ENCODE assay signal across 15 cellular contexts in genomic region chr20:7912551-7912950, GRCh38. TPM values are rescaled to one million over a fixed set of nuclear protein-coding genes. Genes with fewer than 3 reads are reported as not detected.
DNase-seq lines count a peak whose midpoint lies in the region; ATAC-seq and TF ChIP-seq lines count a peak whose summit lies in the region.
"Had no signal": no experiment of that assay in that cellular context is flagged by ENCODE, and none has a peak within 500 bp of the region (broad histone marks: within the 10 kb centered on the region; RNA-seq: fewer than 3 reads in every experiment).

No MANE protein-coding gene starts in this region.

- CTCF ChIA-PET in activated CD8-positive, alpha-beta T cell treated with anti-CD3 and anti-CD28 coated beads, Interleukin-2, amount 10 ng/mL, durations not matched to agents 7 days and 5 days (lab: Charles Lee): no interaction called here

- H3K4me1 Mint-ChIP-seq in activated CD8-positive, alpha-beta T cell treated with anti-CD3 and anti-CD28 coated beads, Interleukin-2, amount 10 ng/mL, durations not matched to agents 7 days and 5 days (ENCODE audit: low read depth): no peaks in the 10 kb centered on the region
- H3K4me1 Mint-ChIP-seq: IgD-negative memory B cell had no signal

- H3K27ac Mint-ChIP-seq in activated CD8-positive, alpha-beta T cell treated with anti-CD3 and anti-CD28 coated beads, Interleukin-2, amount 10 ng/mL, durations not matched to agents 7 days and 5 days: no peak overlapping the region
- H3K27ac Mint-ChIP-seq: CD8-positive, alpha-beta T cell; HFFc6; IgD-negative memory B cell had no signal

- POLR2A ChIA-PET in activated CD8-positive, alpha-beta T cell treated with anti-CD3 and anti-CD28 coated beads, Interleukin-2, amount 10 ng/mL, durations not matched to agents 7 days and 5 days (lab: Charles Lee): no interaction called here

- H3K27me3 Mint-ChIP-seq in activated CD8-positive, alpha-beta T cell treated with anti-CD3 and anti-CD28 coated beads, Interleukin-2, amount 10 ng/mL, durations not matched to agents 7 days and 5 days (ENCODE audit: low read depth): no peaks in the 10 kb centered on the region
- H3K27me3 Mint-ChIP-seq: IgD-negative memory B cell had no signal

- no peaks in the 10 kb centered on the region for H3K9me3 Mint-ChIP-seq in activated CD8-positive, alpha-beta T cell treated with anti-CD3 and anti-CD28 coated beads, Interleukin-2, amount 10 ng/mL, durations not matched to agents 7 days and 5 days (ENCODE audit: insufficient read depth)
- H3K9me3 Mint-ChIP-seq: CD8-positive, alpha-beta T cell; HFFc6 had no signal

- no peak overlapping the region for H3K4me3 ChIP-seq in cardiac fibroblast (replicated peaks in 1 of 2; ENCODE audit: low read depth in 2 of 2, low read length in 2 of 2)
- H3K4me3 ChIP-seq in epithelial cell of esophagus (ENCODE audit: low read length): no peak overlapping the region
- H3K4me3 ChIP-seq: A549 had no signal

- H3K36me3 Mint-ChIP-seq in activated CD8-positive, alpha-beta T cell treated with anti-CD3 and anti-CD28 coated beads, Interleukin-2, amount 10 ng/mL, durations not matched to agents 7 days and 5 days (ENCODE audit: low read depth): no peaks in the 10 kb centered on the region
- H3K36me3 Mint-ChIP-seq: CD8-positive, alpha-beta T cell; IgD-negative memory B cell had no signal

- no peak for ATAC-seq in activated CD8-positive, alpha-beta T cell treated with anti-CD3 and anti-CD28 coated beads, Interleukin-2, amount 10 ng/mL, durations not matched to agents 7 days and 5 days
- ATAC-seq in HG03354 (IDR thresholded peaks at IDR 0.05; ENCODE audit: poor library complexity, severe bottlenecking, unreplicated experiment): no peak
- ATAC-seq: A549; CD8-positive, alpha-beta T cell had no signal

- DNase-seq in M059J (ENCODE audit: low read depth) (peak; percentile 66), cardiac fibroblast (ENCODE audit: low read depth in 2 of 2) (peak; percentile 5 to 45), epithelial cell of esophagus (ENCODE audit: low read depth) (peak; percentile 7), putamen (ENCODE audit: low spot score) (no peak)
- no peak for DNase-seq in activated CD8-positive, alpha-beta T cell treated with anti-CD3 and anti-CD28 coated beads, Interleukin-2, amount 10 ng/mL, durations not matched to agents 7 days and 5 days
- DNase-seq: BE2C; CD8-positive, alpha-beta T cell; COR-L47; GF-D8; HCEC 1CT; HFFc6 had no signal

- TF ChIP-seq CTCF in cardiac fibroblast (IDR thresholded peaks at IDR 0.05; ENCODE audit: low read depth, low read length) (no peak), epithelial cell of esophagus (IDR thresholded peaks at IDR 0.05; ENCODE audit: insufficient read depth, low read depth, low read length, missing control alignments) (no peak)

- no peak overlapping the region for H3K4me3 Mint-ChIP-seq in activated CD8-positive, alpha-beta T cell treated with anti-CD3 and anti-CD28 coated beads, Interleukin-2, amount 10 ng/mL, durations not matched to agents 7 days and 5 days
- H3K4me3 Mint-ChIP-seq: CD8-positive, alpha-beta T cell; HFFc6; IgD-negative memory B cell had no signal

RNA-seq across cellular contexts. Expression of gene HAO1, which starts 27.7 kb away (rescaled TPM):
- not detected in 2 replicates for total RNA-seq in M059J (2014; rRNA removed; shearing (Covaris generic))
- not detected for total RNA-seq in activated CD8-positive, alpha-beta T cell treated with anti-CD3 and anti-CD28 coated beads, Interleukin-2, amount 10 ng/mL, durations not matched to agents 7 days and 5 days
- total RNA-seq: CD8-positive, alpha-beta T cell; H4; HFFc6 had no signal

Comparison
In these comparisons a context has a peak if more than half of its experiments do, and no peak if none do; other contexts are left out.
1. DNase-seq: peak in M059J (single experiment), cardiac fibroblast (2 of 2) and epithelial cell of esophagus (single experiment); none in activated CD8-positive, alpha-beta T cell treated with anti-CD3 and anti-CD28 coated beads, Interleukin-2, amount 10 ng/mL, durations not matched to agents 7 days and 5 days (single experiment) and putamen (single experiment).